Comparison of ENCODE assay signal across 34 cellular contexts in genomic region chrY:19026631-19027030, GRCh38.
"Had no signal": no experiment of that assay in that cellular context is flagged by ENCODE, and none has a peak within 500 bp of the region (broad histone marks: within the 10 kb centered on the region; RNA-seq: fewer than 3 reads in every experiment).

No MANE protein-coding gene starts in this region.

- H3K9me3 ChIP-seq: MG63 had no signal

- DNase-seq: Karpas-422, Kasumi-1, MG63, MM.1S, MV-4-11, NCI-H1048, NCI-H1092 treated with DMSO at 0.1 percent for 48 hours, NCI-H1105, NCI-H1105 treated with DMSO at 0.1 percent for 48 hours, NCI-H1417, NCI-H1417 treated with DMSO at 0.1 percent for 48 hours, NCI-H1436, NCI-H1436 treated with DMSO at 0.1 percent for 48 hours, NCI-H146, NCI-H1694, NCI-H1694 treated with DMSO at 0.1 percent for 48 hours, NCI-H187, NCI-H187 treated with DMSO at 0.1 percent for 48 hours, NCI-H1930, NCI-H2029, NCI-H2029 treated with DMSO at 0.1 percent for 48 hours, NCI-H2081, NCI-H2081 treated with DMSO at 0.1 percent for 48 hours, NCI-H2107, NCI-H2171, NCI-H2171 treated with DMSO at 0.1 percent for 48 hours, NCI-H2227 treated with DMSO at 0.1 percent for 48 hours, NCI-H226, NCI-H345, NCI-H446, NCI-H446 treated with DMSO at 0.1 percent for 48 hours, NCI-H510A, NCI-H510A treated with DMSO at 0.1 percent for 48 hours, NCI-H524 had no signal

- H3K36me3 ChIP-seq: MG63 had no signal

- H3K27me3 ChIP-seq: MG63 had no signal

- H3K4me3 ChIP-seq: MG63 had no signal
